Comparison of ENCODE assay signal across 1 cellular context in genomic region chr12:116377194-116377735, GRCh38.
TF ChIP-seq lines count a peak whose summit lies in the region.

No MANE protein-coding gene starts in this region.

TF ChIP-seq in endothelial cell of umbilical vein, 7 proteins besides CTCF, POLR2A, EP300 and RAD21:
- TF ChIP-seq MAX (IDR thresholded peaks at IDR 0.05; ENCODE audit: insufficient read depth, insufficient read length) (no peak), GATA2 (IDR thresholded peaks at IDR 0.05; ENCODE audit: insufficient read depth, insufficient read length, low read depth, low read length) (no peak), JUN (IDR thresholded peaks at IDR 0.05; ENCODE audit: borderline replicate concordance, insufficient read depth, insufficient read length, low read depth) (no peak), POLR2AphosphoS5 (IDR thresholded peaks at IDR 0.05; ENCODE audit: insufficient read depth, low read depth, low read length) (no peak), MYC (IDR thresholded peaks at IDR 0.05; ENCODE audit: low read depth, low read length) (no peak), FOS (IDR thresholded peaks at IDR 0.05; ENCODE audit: borderline replicate concordance, insufficient read depth, low read length) (no peak), EZH2 (IDR thresholded peaks at IDR 0.05; ENCODE audit: borderline replicate concordance, low read depth, low read length, severe bottlenecking) (no peak)
TF ChIP-seq in endothelial cell of umbilical vein: peak in this region for 0.
